Comparison of ENCODE assay signal across 9 cellular contexts in the genomic region with DNA sequence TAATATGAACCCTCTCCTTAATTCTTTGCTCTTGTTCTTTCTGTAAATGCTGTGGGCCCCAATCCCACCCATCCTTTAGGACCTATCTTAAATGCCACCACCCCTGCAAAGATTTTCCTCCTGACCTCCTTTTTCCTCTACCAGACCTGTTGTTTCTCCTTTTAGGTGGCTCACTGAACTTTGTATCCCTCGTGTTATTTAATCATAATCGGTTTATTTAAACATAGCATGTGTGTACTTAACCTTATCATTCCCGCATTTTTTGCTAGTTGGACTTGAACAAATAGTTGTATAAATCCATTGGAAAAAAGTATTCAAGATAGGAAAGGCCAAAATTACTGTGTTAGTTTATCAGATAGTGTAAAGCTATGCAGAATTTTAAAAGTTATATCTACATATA. TPM values are rescaled to one million over a fixed set of nuclear protein-coding genes. Genes with fewer than 3 reads are reported as not detected.
DNase-seq lines count a peak whose midpoint lies in the region; ATAC-seq, FAIRE-seq and TF ChIP-seq lines count a peak whose summit lies in the region.
"Had no signal": no experiment of that assay in that cellular context is flagged by ENCODE, and none has a peak within 500 bp of the region (broad histone marks: within the 10 kb centered on the region; RNA-seq: fewer than 3 reads in every experiment).

No MANE protein-coding gene starts in this region.

- H2AFZ ChIP-seq in GM12878 (ENCODE audit: control insufficient read depth, low read depth, low read length): no peak overlapping the region

- SMC1A ChIA-PET in GM12878 (lab: Charles Lee; ENCODE audit: uncharacterized antibody, unreplicated experiment): interaction anchor here (0.7 to 3.4 kb wide), 12 partner anchors 10 to 377 kb away, joined by 3 to 23 read pairs (median 5); no protein-coding TSS in a partner anchor

- DNase-seq in activated T-cell treated with anti-CD3 and anti-CD28 coated beads, Interleukin-2, amount 50 U/mL, for 72 hours: no peak
- DNase-seq in activated T-cell treated with anti-CD3 and anti-CD28 coated beads, Interleukin-2, amount 50 U/mL, for 1 hour: no peak
- DNase-seq in GM12878 (ENCODE audit: low read depth, low spot score): no peak
- DNase-seq in tibial nerve (ENCODE audit: low spot score in 2 of 2): no peak
- no peak for DNase-seq in posterior cingulate gyrus
- no peak for DNase-seq in Ammon's horn (ENCODE audit: low spot score)
- no peak for DNase-seq in SIG-M5 (lab: John Stamatoyannopoulos, UW)
- DNase-seq: stimulated activated CD4-positive, alpha-beta T cell treated with anti-CD3 and anti-CD28 coated beads, Interleukin-4, amount 100 ng/mL, for 24 hours had no signal

- intact Hi-C loops in GM12878 (cut with micrococcal nuclease; ENCODE audit: unreplicated experiment): no loop called here
- intact Hi-C loops in posterior cingulate gyrus (cut with DNase I): no loop called here

- no TSS peak for BruUV-seq in GM12878 (replicated peaks; lab: Mats Ljungman, UMichigan)

- H3K27me3 ChIP-seq in GM12878 (replicated peaks in 1 of 2; ENCODE audit: control insufficient read depth in 2 of 2, insufficient read depth in 2 of 2, low read length in 1 of 2): no peaks in the 10 kb centered on the region
- no peaks in the 10 kb centered on the region for H3K27me3 ChIP-seq in tibial nerve

- TF ChIP-seq CTCF in GM12878 (IDR thresholded peaks at IDR 0.05 in 2 of 3, conservative IDR thresholded peaks at IDR 0.05 in 1 of 3; ENCODE audit: control insufficient read depth in 2 of 3, extremely low read depth in 1 of 3, insufficient read depth in 1 of 3, low read depth in 3 of 3, low read length in 3 of 3): no peak
- no peak for TF ChIP-seq CTCF in tibial nerve (IDR thresholded peaks at IDR 0.05)

- H3K4me1 Mint-ChIP-seq in activated T-cell treated with anti-CD3 and anti-CD28 coated beads, Interleukin-2, amount 50 U/mL, for 72 hours (ENCODE audit: low read depth): peaks cover 33% of the 10 kb centered on the region

- H3K4me3 ChIP-seq in GM12878: peak overlapping the region; percentile 75; the same call in 1 of the 2 replicates
- H3K4me3 ChIP-seq in mesodermal cell (ENCODE audit: extremely low read depth, insufficient read depth, low read length, poor library complexity, severe bottlenecking): peak overlapping the region; percentile 89
- peak overlapping the region in 3 of 4 donors; percentile 83 to 100 (median 96) for H3K4me3 ChIP-seq in tibial nerve

- H3K4me2 ChIP-seq in GM12878 (ENCODE audit: control insufficient read depth, insufficient read depth): peak overlapping the region; percentile 94

- H3K79me2 ChIP-seq in GM12878 (ENCODE audit: control insufficient read depth, insufficient read depth, low read length): peaks cover 88% of the 10 kb centered on the region

- H4K20me1 ChIP-seq in GM12878 (ENCODE audit: control insufficient read depth, insufficient read depth): no peaks in the 10 kb centered on the region

- H3K4me3 Mint-ChIP-seq in activated T-cell treated with anti-CD3 and anti-CD28 coated beads, Interleukin-2, amount 50 U/mL, for 72 hours: peak overlapping the region; percentile 84 to 92

- peaks cover 8 to 17% of the 10 kb centered on the region in 2 experiments for H3K36me3 ChIP-seq in GM12878 (ENCODE audit: control insufficient read depth in 2 of 2, insufficient read depth in 2 of 2, low read length in 1 of 2)
- peaks cover 17% of the 10 kb centered on the region for H3K36me3 ChIP-seq in mesodermal cell (ENCODE audit: control insufficient read depth, insufficient read depth, low read length)
- H3K36me3 ChIP-seq in tibial nerve: peaks cover 0 to 15% (median 0%) of the 10 kb centered on the region in 3 donors

- POLR2A ChIA-PET in GM12878 (lab: Charles Lee): interaction anchor here (1.1 to 4.3 kb wide), 7 partner anchors 9 to 211 kb away, joined by 3 to 66 read pairs (median 12); no protein-coding TSS in a partner anchor

- H3K27ac ChIP-seq in GM12878 (ENCODE audit: control insufficient read depth, insufficient read depth) (peak overlapping the region; percentile 4; the same call in 1 of the 2 replicates), mesodermal cell (ENCODE audit: low read depth, low read length, severe bottlenecking) (peak overlapping the region; percentile 86), tibial nerve (peak overlapping the region; percentile 92 to 100 (median 99))

- no peaks in the 10 kb centered on the region; the same call in 1 of the 3 replicates for H3K9me3 ChIP-seq in GM12878 (replicated peaks; ENCODE audit: control insufficient read depth, insufficient read depth, low read length)
- no peaks in the 10 kb centered on the region for H3K9me3 ChIP-seq in mesodermal cell (ENCODE audit: control insufficient read depth, low read length)
- no peaks in the 10 kb centered on the region for H3K9me3 ChIP-seq in tibial nerve

- H3K9ac ChIP-seq in GM12878 (ENCODE audit: control insufficient read depth, insufficient read depth, low read length): peak overlapping the region; percentile 79; the same call in 1 of the 2 replicates

- H3K27ac Mint-ChIP-seq in activated T-cell treated with anti-CD3 and anti-CD28 coated beads, Interleukin-2, amount 50 U/mL, for 72 hours: peak overlapping the region; percentile 28

- CTCF ChIA-PET in GM12878 (lab: Yijun Ruan, JAX): interaction anchor here (1.1 to 3.2 kb wide), 6 partner anchors 9 to 377 kb away, joined by 3 to 10 read pairs (median 6); no protein-coding TSS in a partner anchor

- no peak for FAIRE-seq in GM12878 (lab: Jason Lieb, UNC)

- H3K27me3 Mint-ChIP-seq in activated T-cell treated with anti-CD3 and anti-CD28 coated beads, Interleukin-2, amount 50 U/mL, for 72 hours (ENCODE audit: low read depth): no peaks in the 10 kb centered on the region

- no peak for TF ChIP-seq RAD21 in GM12878 (IDR thresholded peaks at IDR 0.05; ENCODE audit: insufficient read depth, low read depth, low read length)

- TF ChIP-seq EP300 in GM12878 (IDR thresholded peaks at IDR 0.05; ENCODE audit: borderline replicate concordance in 1 of 2, control insufficient read depth in 1 of 2, low read depth in 2 of 2, low read length in 2 of 2): no peak
- TF ChIP-seq EP300 in tibial nerve (IDR thresholded peaks at IDR 0.05): no peak

- ATAC-seq in activated T-cell treated with anti-CD3 and anti-CD28 coated beads, Interleukin-2, amount 50 U/mL, for 72 hours (replicated peaks in 1 of 2): no peak
- no peak for ATAC-seq in GM12878

- TF ChIP-seq POLR2A in GM12878 (IDR thresholded peaks at IDR 0.05; ENCODE audit: low read depth, low read length): no peak
- TF ChIP-seq POLR2A in tibial nerve (IDR thresholded peaks at IDR 0.05): no peak

- RAD21 ChIA-PET in GM12878 (lab: Charles Lee; ENCODE audit: unreplicated experiment): interaction anchor here (0.6 to 3.3 kb wide), 13 partner anchors 10 to 376 kb away, joined by 3 to 20 read pairs (median 4); no protein-coding TSS in a partner anchor

- peaks cover 30 to 33% of the 10 kb centered on the region in 2 donors for H3K36me3 Mint-ChIP-seq in activated T-cell treated with anti-CD3 and anti-CD28 coated beads, Interleukin-2, amount 50 U/mL, for 72 hours (ENCODE audit: insufficient read depth in 2 of 2)

- WGBS in GM12878 (ENCODE audit: insufficient coverage, insufficient replicate concordance, low lambda C conversion rate, missing lambda C conversion rate): 52% methylated on average over 3 of the region's 3 CpGs
- WGBS in mesodermal cell (ENCODE audit: insufficient coverage in 2 of 2), 2 experiments: no CpG with 5 or more reads among the region's 3 CpGs
- WGBS in tibial nerve, 2 donors: 42% methylated on average over 3 of the region's 3 CpGs

- H3K4me1 ChIP-seq in GM12878 (ENCODE audit: control insufficient read depth, insufficient read depth, low read length) (peaks cover 13% of the 10 kb centered on the region), mesodermal cell (ENCODE audit: control insufficient read depth, insufficient read depth, low read length, poor library complexity, severe bottlenecking) (no peaks in the 10 kb centered on the region), tibial nerve (peaks cover 0 to 26% (median 4%) of the 10 kb centered on the region in 4 donors)

- in situ Hi-C loops in GM12878 (cut with MboI): no loop called here

- H3K9me3 Mint-ChIP-seq in activated T-cell treated with anti-CD3 and anti-CD28 coated beads, Interleukin-2, amount 50 U/mL, for 72 hours: no peaks in the 10 kb centered on the region

TF ChIP-seq in GM12878, 131 proteins besides CTCF, POLR2A, EP300 and RAD21 (continues in another document):
- TF ChIP-seq RELA (IDR thresholded peaks at IDR 0.05; ENCODE audit: borderline replicate concordance, partially characterized antibody) (no peak), ZSCAN29 (IDR thresholded peaks at IDR 0.05) (no peak)

RNA-seq across cellular contexts. Expression of a gene that starts 1.0 kb away (rescaled TPM):
- total RNA-seq in activated T-cell treated with anti-CD3 and anti-CD28 coated beads, Interleukin-2, amount 50 U/mL, for 72 hours: 100 to 1,000 TPM; 116 to 208 TPM
- total RNA-seq in GM12878 (2013; cell fraction: nucleolus; rRNA removed): 396 and 457 TPM in 2 replicates
- total RNA-seq in GM12878 (2014; rRNA removed) (19.0 and 23.6 TPM in 2 replicates), GM12878 (2014; rRNA removed; fragmentation: Illumina TruSeq; extraction: Trizol) (20.1 and 24.3 TPM in 2 replicates), GM12878 (2021) (27.0 and 27.3 TPM in 2 replicates), tibial nerve (100 to 1,000 TPM in 1 of 4 donors, 10 to 100 TPM in 3; 81.3 to 161 (median 95.1) TPM)
- 15.6 TPM for polyA plus RNA-seq in GM12878 (2011; ENCODE audit: low read depth)
- polyA plus RNA-seq in GM12878 (2011; rRNA removed) (50.8 and 53.8 TPM in 2 replicates), GM12878 (2014; fragmentation: Illumina TruSeq; extraction: Trizol) (16.5 and 21.7 TPM in 2 replicates), GM12878 (2014; fragmentation: Nextera tagmentation; extraction: Ambion mirVana) (1 to 10 TPM; 6.3 to 8.9 TPM), GM12878 (2014; rRNA removed) (18.2 TPM in 2 replicates), GM12878 (2016; fragmentation: Nextera tagmentation; extraction: Ambion mirVana) (1 to 10 TPM; 7.7 to 8.5 TPM)
- polyA plus RNA-seq in GM12878 (2011; cell fraction: cytosol; rRNA removed): 22.1 and 28.4 TPM in 2 replicates
- polyA plus RNA-seq in GM12878 (2011; cell fraction: nucleus; rRNA removed): 95.4 and 129 TPM in 2 replicates
- polyA plus RNA-seq in GM12878 (2012): 19.3 and 20.9 TPM in 2 replicates
- 114 and 135 TPM in 2 replicates for polyA minus RNA-seq in GM12878 (2011; rRNA and poly(A)+ RNA removed)
- 25.4 and 32.1 TPM in 2 replicates for polyA minus RNA-seq in GM12878 (2011; cell fraction: cytosol; rRNA and poly(A)+ RNA removed)
- 165 and 223 TPM in 2 replicates for polyA minus RNA-seq in GM12878 (2011; cell fraction: nucleus; rRNA and poly(A)+ RNA removed)
- polyA plus RNA-seq in mesodermal cell (2013, experiment 1 of 2): 14.9 TPM
- 13.8 TPM for polyA plus RNA-seq in mesodermal cell (2013, experiment 2 of 2)

Comparison
In these comparisons a context has a peak if more than half of its experiments do, and no peak if none do; other contexts are left out.
1. H3K27ac ChIP-seq: peak in every context shown above with its lines; median percentile 99 in tibial nerve; 86 in mesodermal cell; 4 in GM12878.